In genomic region chr17:67069591-67070136, GRCh38 we compare ENCODE assay signal across 12 cellular contexts. TPM values are rescaled to one million over a fixed set of nuclear protein-coding genes. Genes with fewer than 3 reads are reported as not detected.
"Had no signal": no experiment of that assay in that cellular context is flagged by ENCODE, and none has a peak within 500 bp of the region (broad histone marks: within the 10 kb centered on the region; RNA-seq: fewer than 3 reads in every experiment).

No MANE protein-coding gene starts in this region.

- H3K4me3 Mint-ChIP-seq: IgD-negative memory B cell had no signal

- H3K27me3 Mint-ChIP-seq: IgD-negative memory B cell had no signal

- H3K27ac Mint-ChIP-seq: IgD-negative memory B cell had no signal

- FAIRE-seq: RCC 7860 had no signal

- DNase-seq: KBM-7, NCI-H1048, NCI-H1694, NCI-H226, NCI-H446, Right ventricle myocardium superior, RPMI8226, SIG-M5 had no signal

RNA-seq across cellular contexts. Expression of gene CACNG1, which starts 25.3 kb away (rescaled TPM):
- total RNA-seq: HT-29, MCF 10A, Right ventricle myocardium superior had no signal
